ENCODE assay signal across 8 cellular contexts in the genomic region with DNA sequence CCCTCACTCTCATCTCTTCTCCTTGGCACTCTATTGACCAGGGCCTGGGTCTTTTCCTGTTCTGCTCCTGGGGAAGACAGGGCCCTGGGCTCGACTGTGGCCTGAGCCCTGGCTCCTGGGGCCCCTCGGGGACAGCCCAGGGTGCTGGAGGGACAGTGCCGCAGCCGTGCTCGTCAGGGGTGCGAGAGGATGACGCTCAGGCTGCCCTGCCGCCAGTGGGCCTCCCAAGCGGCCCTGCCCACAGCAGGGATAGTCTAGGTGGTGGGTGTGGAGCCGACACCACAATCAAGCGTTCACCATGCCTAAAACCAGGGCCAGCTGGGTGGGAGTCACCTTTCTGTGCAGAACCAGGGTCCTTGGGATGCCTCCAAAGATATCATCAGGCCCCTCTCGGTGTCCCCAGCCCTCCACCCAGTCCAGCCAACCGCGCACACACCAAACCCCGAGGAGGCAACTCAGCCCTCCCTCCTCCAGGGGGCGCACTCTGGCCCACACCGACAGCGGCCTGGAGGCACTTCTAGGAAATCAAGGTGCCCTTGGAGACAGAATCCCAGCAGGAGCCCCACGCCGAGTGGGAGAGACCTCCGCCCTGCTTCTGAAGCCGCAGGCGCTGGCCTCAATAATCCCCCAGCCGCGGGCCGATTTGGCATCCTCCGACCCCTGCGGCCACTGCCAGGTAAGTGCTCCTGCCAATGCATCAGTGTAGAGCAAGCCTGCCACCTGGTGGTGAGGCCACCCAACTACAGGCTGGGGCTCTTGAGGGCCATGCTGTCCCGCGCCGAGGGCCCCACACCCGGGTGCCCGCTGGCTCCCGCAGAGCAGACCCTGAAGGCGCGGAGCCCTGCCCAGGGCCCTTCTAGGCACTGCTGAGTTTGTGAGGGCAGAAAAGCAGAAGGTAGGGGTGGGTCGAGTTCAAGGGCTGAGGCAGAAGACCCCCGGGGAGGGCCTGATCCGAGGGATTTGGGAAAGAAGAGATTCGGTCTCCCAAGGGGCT.
A peak's percentile ranks its signal among the peaks of the same experiment; 100 is the strongest.
DNase-seq lines count a peak whose midpoint lies in the region; ATAC-seq and TF ChIP-seq lines count a peak whose summit lies in the region.

No MANE protein-coding gene starts in this region.

- H3K27me3 ChIP-seq in right cardiac atrium (ENCODE audit: control insufficient read depth, insufficient read depth): no peaks in the 10 kb centered on the region

- peak; percentile 77 for TF ChIP-seq CTCF in retinal pigment epithelial cell (conservative IDR thresholded peaks at IDR 0.05; ENCODE audit: low read depth, low read length)

- no peaks in the 10 kb centered on the region for H3K4me1 ChIP-seq in right cardiac atrium (ENCODE audit: control insufficient read depth, insufficient read depth, low read length)

- H3K4me3 ChIP-seq in right cardiac atrium (ENCODE audit: low read length) (no peak overlapping the region), retinal pigment epithelial cell (ENCODE audit: low read length) (no peak overlapping the region)

- 38% methylated on average over 40 of the region's 40 CpGs for WGBS in right cardiac atrium

- no peaks in the 10 kb centered on the region for H3K9me3 ChIP-seq in right cardiac atrium (ENCODE audit: control insufficient read depth, low read length)

- DNase-seq in DMS53 treated with DMSO at 0.1 percent for 48 hours (lab: John Stamatoyannopoulos, UW; ENCODE audit: unreplicated experiment): peak; percentile 79
- DNase-seq in M059J (ENCODE audit: low read depth): peak; percentile 44
- DNase-seq in T follicular helper cell (ENCODE audit: low read depth): peak; percentile 52
- DNase-seq in amniotic epithelial cell (ENCODE audit: low read depth): peak; percentile 18
- peak; percentile 66 to 90 (median 88) for DNase-seq in right cardiac atrium
- DNase-seq in retinal pigment epithelial cell (ENCODE audit: low read depth): no peak
- no peak for DNase-seq in DMS79 treated with DMSO at 0.1 percent for 48 hours (lab: John Stamatoyannopoulos, UW)

- H3K27ac ChIP-seq in right cardiac atrium (ENCODE audit: low read length): no peak overlapping the region

- ATAC-seq in GM21786 (IDR thresholded peaks at IDR 0.05; ENCODE audit: unreplicated experiment) (peak; percentile 80), right cardiac atrium (peak; percentile 65 to 88)

- intact Hi-C loops in right cardiac atrium (cut with DNase I): loop anchor here in 3 of 4 donors (5.0 to 10.0 kb wide), 3 partner anchors 942 to 954 kb away; no protein-coding TSS in a partner anchor

Comparison
In these comparisons a context has a peak if more than half of its experiments do, and no peak if none do; other contexts are left out.
1. DNase-seq: peak in DMS53 treated with DMSO at 0.1 percent for 48 hours (single experiment), M059J (single experiment), T follicular helper cell (single experiment), amniotic epithelial cell (single experiment) and right cardiac atrium (3 of 3); none in retinal pigment epithelial cell (single experiment) and DMS79 treated with DMSO at 0.1 percent for 48 hours (single experiment).